Comparison of ENCODE assay signal across 23 cellular contexts in genomic region chr21:45401054-45401518, GRCh38. TPM values are rescaled to one million over a fixed set of nuclear protein-coding genes. Genes with fewer than 3 reads are reported as not detected.
DNase-seq lines count a peak whose midpoint lies in the region; ATAC-seq, FAIRE-seq and TF ChIP-seq lines count a peak whose summit lies in the region.
"Had no signal": no experiment of that assay in that cellular context is flagged by ENCODE, and none has a peak within 500 bp of the region (broad histone marks: within the 10 kb centered on the region; RNA-seq: fewer than 3 reads in every experiment).

No MANE protein-coding gene starts in this region.

- H3K9me3 ChIP-seq in HepG2 (ENCODE audit: low read length) (peaks cover 4% of the 10 kb centered on the region), right lobe of liver (no peaks in the 10 kb centered on the region), mucosa of descending colon (no peaks in the 10 kb centered on the region), adrenal gland (replicated peaks in 1 of 3) (no peaks in the 10 kb centered on the region)

- peaks cover 7% of the 10 kb centered on the region for H3K36me3 Mint-ChIP-seq in WTC11

- TF ChIP-seq CTCF in HepG2 (CRISPR knock-in tag; IDR thresholded peaks at IDR 0.05) (no peak), right lobe of liver (IDR thresholded peaks at IDR 0.05) (no peak), WTC11 (IDR thresholded peaks at IDR 0.05) (no peak), mucosa of descending colon (IDR thresholded peaks at IDR 0.05) (no peak), adrenal gland (IDR thresholded peaks at IDR 0.05) (no peak)

- TF ChIP-seq POLR2A in HepG2 (IDR thresholded peaks at IDR 0.05; ENCODE audit: insufficient read depth in 1 of 2, low read depth in 2 of 2, low read length in 2 of 2) (no peak), right lobe of liver (IDR thresholded peaks at IDR 0.05) (no peak), adrenal gland (IDR thresholded peaks at IDR 0.05) (no peak)

- H3K4me1 ChIP-seq in HepG2 (ENCODE audit: insufficient read depth, low read length) = peaks cover 16% of the 10 kb centered on the region
- peaks cover 0 to 3% (median 0%) of the 10 kb centered on the region in 4 donors for H3K4me1 ChIP-seq in right lobe of liver
- H3K4me1 ChIP-seq in mucosa of descending colon (ENCODE audit: low read depth) = peaks cover 10% of the 10 kb centered on the region
- H3K4me1 ChIP-seq in adrenal gland (replicated peaks in 1 of 2) = peaks cover 4% of the 10 kb centered on the region in 2 donors

- FAIRE-seq in HepG2 (lab: Jason Lieb, UNC) = no peak
- FAIRE-seq: GM19239, HTR-8/SVneo had no signal

- no TSS peak for BruUV-seq in HepG2 (replicated peaks; lab: Mats Ljungman, UMichigan)

- H3K4me1 Mint-ChIP-seq in WTC11 = peaks cover 11% of the 10 kb centered on the region

- in situ Hi-C loops in HepG2 (cut with HindIII; ENCODE audit: extremely low pct_ligation_motif_present, low pct_unique_long_range_greater_than_20kb) = no loop called here

- H3K27ac ChIP-seq in HepG2 (ENCODE audit: extremely low read length, insufficient read depth, low read length) = no peak overlapping the region
- no peak overlapping the region for H3K27ac ChIP-seq in right lobe of liver
- H3K27ac ChIP-seq in adrenal gland = no peak overlapping the region
- H3K27ac ChIP-seq: BLaER1, SJCRH30 had no signal

- no peak for TF ChIP-seq EP300 in HepG2 (IDR thresholded peaks at IDR 0.05; ENCODE audit: low read depth in 2 of 2, low read length in 2 of 2)
- TF ChIP-seq EP300 in HepG2 (CRISPR knock-in tag; IDR thresholded peaks at IDR 0.05; ENCODE audit: borderline replicate concordance) = no peak

- H3K79me2 ChIP-seq in HepG2 (ENCODE audit: insufficient read depth, low read length) = peaks cover 4% of the 10 kb centered on the region

- peaks cover 15% of the 10 kb centered on the region for H3K9me3 Mint-ChIP-seq in WTC11

- H3K27me3 Mint-ChIP-seq in WTC11 (ENCODE audit: low read depth) = peaks cover 27% of the 10 kb centered on the region

- POLR2A ChIA-PET in HepG2 (lab: Yijun Ruan, JAX) (interaction anchor here (1.9 kb wide), 1 partner anchor 9 kb away, joined by 5 read pairs; no protein-coding TSS in a partner anchor), WTC11 (lab: Charles Lee) (no interaction called here)

- H2AFZ ChIP-seq in HepG2 (ENCODE audit: low read length) = no peak overlapping the region

- 30% methylated on average over 7 of the region's 7 CpGs for WGBS in HepG2 (ENCODE audit: low lambda C conversion rate)
- 75% methylated on average over 3 of the region's 7 CpGs for WGBS in right lobe of liver (ENCODE audit: insufficient coverage, low coverage, low lambda C conversion rate, missing lambda C conversion rate)
- 90 to 100% (median 93%) methylated on average over 3 to 7 of the region's 7 CpGs for WGBS in adrenal gland, 4 donors

- no peaks in the 10 kb centered on the region for H4K20me1 ChIP-seq in HepG2 (ENCODE audit: insufficient read depth, low read length)

- H3K4me3 ChIP-seq in HepG2 (replicated peaks in 1 of 3; ENCODE audit: insufficient read depth in 1 of 3, low read depth in 2 of 3, low read length in 3 of 3) (no peak overlapping the region), right lobe of liver (no peak overlapping the region), mucosa of descending colon (no peak overlapping the region), adrenal gland (no peak overlapping the region)
- H3K4me3 ChIP-seq: BLaER1, SJCRH30 had no signal

- no peak overlapping the region for H3K4me2 ChIP-seq in HepG2 (ENCODE audit: low read depth, low read length)
- H3K4me2 ChIP-seq: BLaER1 had no signal

- intact Hi-C loops in HepG2 (cut with micrococcal nuclease; ENCODE audit: unreplicated experiment) (loop anchor here (10.0 kb wide), 1 partner anchor 106 kb away; no protein-coding TSS in a partner anchor), right lobe of liver (cut with DNase I) (loop anchor here in 1 of 2 donors (10.0 kb wide), 1 partner anchor 66 kb away; no protein-coding TSS in a partner anchor), mucosa of descending colon (cut with DNase I, micrococcal nuclease) (no loop called here), adrenal gland (cut with DNase I) (loop anchor here in 1 of 2 donors (10.0 kb wide), 1 partner anchor 106 kb away; no protein-coding TSS in a partner anchor)

- no peak for TF ChIP-seq RAD21 in HepG2 (CRISPR knock-in tag; IDR thresholded peaks at IDR 0.05)

- ATAC-seq in HepG2 (no peak), right lobe of liver (no peak), WTC11 (no peak), mucosa of descending colon (no peak)
- ATAC-seq: Panc1, T-cell had no signal

- H3K36me3 ChIP-seq in HepG2 (replicated peaks in 1 of 2; ENCODE audit: control insufficient read depth in 1 of 2, insufficient read depth in 2 of 2, low read length in 2 of 2) (no peaks in the 10 kb centered on the region), right lobe of liver (no peaks in the 10 kb centered on the region), mucosa of descending colon (ENCODE audit: low read depth) (no peaks in the 10 kb centered on the region), adrenal gland (replicated peaks in 1 of 2) (no peaks in the 10 kb centered on the region)
- H3K36me3 ChIP-seq: BLaER1, SJCRH30 had no signal

- H3K27me3 ChIP-seq in HepG2 (ENCODE audit: control insufficient read depth in 1 of 2, insufficient read depth in 2 of 2, low read length in 2 of 2) (peaks cover 9 to 61% of the 10 kb centered on the region in 2 experiments), right lobe of liver (no peaks in the 10 kb centered on the region), adrenal gland (no peaks in the 10 kb centered on the region)

- no peak overlapping the region for H3K4me3 Mint-ChIP-seq in WTC11
- H3K4me3 Mint-ChIP-seq: T-cell had no signal

- H3K9ac ChIP-seq in HepG2 (ENCODE audit: insufficient read depth, low read depth, low read length) = no peak overlapping the region
- H3K9ac ChIP-seq: BLaER1 had no signal

- CTCF ChIA-PET in HepG2 (lab: Yijun Ruan, JAX; ENCODE audit: low intra/inter-chr PET ratio, low total read pairs) = no interaction called here
- CTCF ChIA-PET in WTC11 (lab: Charles Lee) = interaction anchor here (1.3 kb wide), 1 partner anchor 43 kb away, joined by 5 read pairs; no protein-coding TSS in a partner anchor

- H3K27ac Mint-ChIP-seq in WTC11 = no peak overlapping the region
- H3K27ac Mint-ChIP-seq: CD4-positive, alpha-beta T cell; T-cell had no signal

- DNase-seq in HepG2 (ENCODE audit: low spot score) (no peak), right lobe of liver (no peak), HT1080 (ENCODE audit: low read depth) (peak; percentile 37), WTC11 (ENCODE audit: low spot score) (no peak), mucosa of descending colon (no peak), NCI-H446 treated with DMSO at 0.1 percent for 48 hours (lab: John Stamatoyannopoulos, UW) (no peak), adrenal gland (no peak)
- DNase-seq: Caco-2; CD4-positive, alpha-beta T cell; DMS153; GF-D8; H7; Karpas-422; NCI-H1417; NCI-H187; NCI-H510A treated with DMSO at 0.1 percent for 48 hours; NCI-H748 treated with DMSO at 0.1 percent for 48 hours; SJCRH30; T-cell had no signal

TF ChIP-seq in HepG2, 621 proteins besides CTCF, POLR2A, EP300 and RAD21 (continues in another document):
- TF ChIP-seq ZNF317 (CRISPR knock-in tag; IDR thresholded peaks at IDR 0.05) = peak; percentile 99
- TF ChIP-seq CEBPG (CRISPR knock-in tag; IDR thresholded peaks at IDR 0.05) = 0 out of 2 replicates have a peak, but pooled peaks have one; percentile 32
- 0 out of 2 replicates have a peak, but pooled peaks have one; percentile 63 for TF ChIP-seq CBX2 (IDR thresholded peaks at IDR 0.05; ENCODE audit: low read depth, low read length)
- TF ChIP-seq CBX2 (CRISPR knock-in tag; IDR thresholded peaks at IDR 0.05; ENCODE audit: low read depth) = no peak

TF ChIP-seq in WTC11, 78 proteins besides CTCF, POLR2A, EP300 and RAD21 (continues in another document):
- TF ChIP-seq USF2 (CRISPR knock-in tag; IDR thresholded peaks at IDR 0.05) = no peak

RNA-seq across cellular contexts. Expression of gene COL18A1, which starts 3.9 kb away (rescaled TPM):
- total RNA-seq in HepG2 (2016; rRNA removed; fragmentation: Illumina TruSeq; extraction: Trizol) (21.2 and 102 TPM in 2 replicates), right lobe of liver (100 to 1,000 TPM; 261 to 487 (median 297) TPM), WTC11 (2021) (231 to 241 TPM (median 231 TPM) in 3 replicates), mucosa of descending colon (10 to 100 TPM in 2 of 3 donors, 1 to 10 TPM in 1; 4.6 to 46.9 (median 21.3) TPM), adrenal gland (100 to 1,000 TPM in 7 of 8 donors, 10 to 100 TPM in 1; 92.9 to 244 (median 141) TPM)
- 5.5 and 5.6 TPM in 2 replicates for total RNA-seq in HepG2 (2016; cell fraction: cytosol; rRNA removed; fragmentation: Illumina TruSeq; extraction: Trizol; ENCODE audit: low read depth)
- 18.4 and 106 TPM in 2 replicates for total RNA-seq in HepG2 (2016; cell fraction: insoluble cytoplasmic fraction; rRNA removed; fragmentation: Illumina TruSeq; extraction: Trizol)
- total RNA-seq in HepG2 (2016; cell fraction: membrane; rRNA removed; fragmentation: Illumina TruSeq; extraction: Trizol) = 10.8 and 11.6 TPM in 2 replicates
- 122 and 150 TPM in 2 replicates for total RNA-seq in HepG2 (2016; cell fraction: nucleus; rRNA removed; fragmentation: Illumina TruSeq; extraction: Trizol)
- polyA plus RNA-seq in HepG2 (2011; rRNA removed) (79.0 and 128 TPM in 2 replicates), adrenal gland (100 to 1,000 TPM in 2 of 3 donors, 10 to 100 TPM in 1; 10.9 to 201 (median 163) TPM)
- polyA plus RNA-seq in HepG2 (2011; cell fraction: cytosol; rRNA removed) = 51.6 and 89.8 TPM in 2 replicates
- polyA plus RNA-seq in HepG2 (2011; cell fraction: nucleus; rRNA removed) = 1,622 and 2,194 TPM in 2 replicates
- polyA plus RNA-seq in HepG2 (2012) = 59.0 and 129 TPM in 2 replicates
- 4.3 and 4.4 TPM in 2 replicates for polyA plus RNA-seq in HepG2 (2016; cell fraction: cytosol; fragmentation: Illumina TruSeq; extraction: Trizol; ENCODE audit: low read depth)
- polyA plus RNA-seq in HepG2 (2016; cell fraction: insoluble cytoplasmic fraction; fragmentation: Illumina TruSeq; extraction: Trizol; ENCODE audit: low read depth) = 20.7 and 26.9 TPM in 2 replicates
- 5.0 and 6.2 TPM in 2 replicates for polyA plus RNA-seq in HepG2 (2016; cell fraction: membrane; fragmentation: Illumina TruSeq; extraction: Trizol; ENCODE audit: low read depth)
- 308 and 331 TPM in 2 replicates for polyA plus RNA-seq in HepG2 (2016; cell fraction: nucleus; fragmentation: Illumina TruSeq; extraction: Trizol; ENCODE audit: insufficient read depth, low read depth)
- 0.09 and 44.3 TPM in 2 replicates for polyA minus RNA-seq in HepG2 (2011; rRNA and poly(A)+ RNA removed; ENCODE audit: low replicate concordance)
- 36.9 and 37.7 TPM in 2 replicates for polyA minus RNA-seq in HepG2 (2011; cell fraction: cytosol; rRNA and poly(A)+ RNA removed)
- polyA minus RNA-seq in HepG2 (2011; cell fraction: nucleus; rRNA and poly(A)+ RNA removed) = 46.7 and 51.1 TPM in 2 replicates
- total RNA-seq in HT1080 (2014; rRNA removed; shearing (Covaris generic)) = 4.2 TPM in 2 replicates
- 9.0 and 9.4 TPM in 2 replicates for polyA plus RNA-seq in HT1080 (2015; cell fraction: cytosol; rRNA removed)
- polyA plus RNA-seq in HT1080 (2015; cell fraction: nucleus; rRNA removed) = 36.3 and 49.1 TPM in 2 replicates

Comparison
In these comparisons a context has a peak if more than half of its experiments do, and no peak if none do; other contexts are left out.
1. Of the 50 proteins assayed by ChIP-seq in both HepG2 and WTC11: peak only in HepG2: none; only in WTC11: none; in both: ZNF317; in neither: 49.